Comparison of ENCODE assay signal across 8 cellular contexts in genomic region chr3:32502944-32503286, GRCh38.
DNase-seq lines count a peak whose midpoint lies in the region; ATAC-seq and TF ChIP-seq lines count a peak whose summit lies in the region.

No MANE protein-coding gene starts in this region.

- peak overlapping the region; percentile 87 for H3K27ac ChIP-seq in RWPE1

- CTCF ChIA-PET in RWPE1 (lab: Yijun Ruan, JAX): no interaction called here

- H3K27ac Mint-ChIP-seq in T-helper 1 cell treated with Interleukin-12 subunit alpha and Interleukin-12 subunit beta and Interleukin-4 antibody, amounts not matched to agents 30 μg/mL and 1 μg/mL, for 36 hours: peak overlapping the region; percentile 86
- peak overlapping the region; percentile 46 to 96 for H3K27ac Mint-ChIP-seq in stimulated activated naive CD8-positive, alpha-beta T cell treated with anti-CD3 and anti-CD28 coated beads, Interleukin-15, amount 100 ng/mL, for 72 hours

- DNase-seq in T-helper 1 cell (no peak), RWPE1 (ENCODE audit: low spot score) (no peak), foreskin fibroblast (no peak), amniotic stem cell (lab: John Stamatoyannopoulos, UW) (no peak), DMS53 treated with DMSO at 0.1 percent for 48 hours (lab: John Stamatoyannopoulos, UW; ENCODE audit: unreplicated experiment) (no peak), posterior cingulate gyrus (no peak)
- DNase-seq in stimulated activated naive CD8-positive, alpha-beta T cell treated with anti-CD3 and anti-CD28 coated beads, Interleukin-15, amount 100 ng/mL, for 72 hours: no peak

- peaks cover 2% of the 10 kb centered on the region for H3K36me3 Mint-ChIP-seq in T-helper 1 cell treated with Interleukin-12 subunit alpha and Interleukin-12 subunit beta and Interleukin-4 antibody, amounts not matched to agents 30 μg/mL and 1 μg/mL, for 36 hours (ENCODE audit: low read depth)

- POLR2A ChIA-PET in RWPE1 (lab: Yijun Ruan, JAX; ENCODE audit: low non-redundant PET): no interaction called here

- peaks cover 26% of the 10 kb centered on the region for H3K4me1 Mint-ChIP-seq in T-helper 1 cell treated with Interleukin-12 subunit alpha and Interleukin-12 subunit beta and Interleukin-4 antibody, amounts not matched to agents 30 μg/mL and 1 μg/mL, for 36 hours (ENCODE audit: low read depth)
- H3K4me1 Mint-ChIP-seq in stimulated activated naive CD8-positive, alpha-beta T cell treated with anti-CD3 and anti-CD28 coated beads, Interleukin-15, amount 100 ng/mL, for 72 hours: peaks cover 37% of the 10 kb centered on the region

- no peaks in the 10 kb centered on the region for H3K9me3 Mint-ChIP-seq in T-helper 1 cell treated with Interleukin-12 subunit alpha and Interleukin-12 subunit beta and Interleukin-4 antibody, amounts not matched to agents 30 μg/mL and 1 μg/mL, for 36 hours
- H3K9me3 Mint-ChIP-seq in stimulated activated naive CD8-positive, alpha-beta T cell treated with anti-CD3 and anti-CD28 coated beads, Interleukin-15, amount 100 ng/mL, for 72 hours: no peaks in the 10 kb centered on the region

- ATAC-seq in stimulated activated naive CD8-positive, alpha-beta T cell treated with anti-CD3 and anti-CD28 coated beads, Interleukin-15, amount 100 ng/mL, for 72 hours: peak; percentile 10

- intact Hi-C loops in posterior cingulate gyrus (cut with DNase I): loop anchor here (5.0 kb wide), 1 partner anchor 64 kb away; no protein-coding TSS in a partner anchor

- H3K4me3 Mint-ChIP-seq in T-helper 1 cell treated with Interleukin-12 subunit alpha and Interleukin-12 subunit beta and Interleukin-4 antibody, amounts not matched to agents 30 μg/mL and 1 μg/mL, for 36 hours: peak overlapping the region; percentile 99
- H3K4me3 Mint-ChIP-seq in stimulated activated naive CD8-positive, alpha-beta T cell treated with anti-CD3 and anti-CD28 coated beads, Interleukin-15, amount 100 ng/mL, for 72 hours: peak overlapping the region; percentile 97 to 98

- peaks cover 13% of the 10 kb centered on the region for H3K27me3 Mint-ChIP-seq in T-helper 1 cell treated with Interleukin-12 subunit alpha and Interleukin-12 subunit beta and Interleukin-4 antibody, amounts not matched to agents 30 μg/mL and 1 μg/mL, for 36 hours (ENCODE audit: low read depth)
- no peaks in the 10 kb centered on the region for H3K27me3 Mint-ChIP-seq in stimulated activated naive CD8-positive, alpha-beta T cell treated with anti-CD3 and anti-CD28 coated beads, Interleukin-15, amount 100 ng/mL, for 72 hours

- TF ChIP-seq CTCF in RWPE1 (conservative IDR thresholded peaks at IDR 0.05; ENCODE audit: low read depth) (no peak), foreskin fibroblast (IDR thresholded peaks at IDR 0.05; ENCODE audit: low read depth, low read length) (no peak)

- peak overlapping the region; percentile 70 to 98 for H3K4me3 ChIP-seq in foreskin fibroblast (ENCODE audit: low read depth in 1 of 2, low read length in 2 of 2)
